In genomic region chr14:77094672-77095284, GRCh38 we compare ENCODE assay signal across 8 cellular contexts. TPM values are rescaled to one million over a fixed set of nuclear protein-coding genes. Genes with fewer than 3 reads are reported as not detected.
DNase-seq lines count a peak whose midpoint lies in the region; ATAC-seq, FAIRE-seq and TF ChIP-seq lines count a peak whose summit lies in the region.

No MANE protein-coding gene starts in this region.

- FAIRE-seq in A549 (lab: Jason Lieb, UNC): no peak

- H3K4me3 ChIP-seq in A549: no peak overlapping the region
- H3K4me3 ChIP-seq in left lung: no peak overlapping the region

- no peak for TF ChIP-seq POLR2A in A549 (IDR thresholded peaks at IDR 0.05; ENCODE audit: low read length)

- TF ChIP-seq CTCF in A549 (IDR thresholded peaks at IDR 0.05) (peak; percentile 93), GM20000 (IDR thresholded peaks at IDR 0.05; ENCODE audit: extremely low read depth, missing control alignments) (peak; percentile 79), left lung (IDR thresholded peaks at IDR 0.05) (peak; percentile 68 to 79)

- CTCF ChIA-PET in A549 (lab: Yijun Ruan, JAX): interaction anchor here (0.6 to 34.2 kb wide), 33 partner anchors 14 to 435 kb away, joined by 3 to 1600 read pairs (median 4); no protein-coding TSS in a partner anchor

- intact Hi-C loops in left lung (cut with DNase I): no loop called here

- 0 out of 6 replicates have a peak, but pooled peaks of 1 of the 2 experiments have one; percentile 10 for ATAC-seq in A549
- no peak for ATAC-seq in left lung
- ATAC-seq in HG02870 (IDR thresholded peaks at IDR 0.05; ENCODE audit: unreplicated experiment): no peak

- POLR2A ChIA-PET in A549 (lab: Yijun Ruan, JAX): no interaction called here

- TF ChIP-seq RAD21 in A549 (conservative IDR thresholded peaks at IDR 0.05 in 1 of 2, IDR thresholded peaks at IDR 0.05 in 1 of 2): peak; percentile 92 to 98

- no peaks in the 10 kb centered on the region for H3K27me3 ChIP-seq in left lung

- 20% methylated on average over 8 of the region's 8 CpGs for WGBS in A549 (ENCODE audit: missing lambda C conversion rate)

- H3K9me3 ChIP-seq in A549 (peaks cover 21% of the 10 kb centered on the region), left lung (peaks cover 0 to 15% of the 10 kb centered on the region in 2 donors)

- no peak for TF ChIP-seq EP300 in A549 (IDR thresholded peaks at IDR 0.05)

- H3K27ac ChIP-seq in A549 (no peak overlapping the region), left lung (no peak overlapping the region)

- peak; percentile 73 to 88 for DNase-seq in A549 (ENCODE audit: low read depth in 1 of 2, low spot score in 1 of 2)
- DNase-seq in GM20000 (ENCODE audit: low spot score): peak; percentile 62
- peak; percentile 68 for DNase-seq in NCI-H345 treated with DMSO at 0.1 percent for 48 hours (lab: John Stamatoyannopoulos, UW; ENCODE audit: unreplicated experiment)
- DNase-seq in activated CD4-positive, alpha-beta T cell treated with anti-CD3 and anti-CD28 coated beads for 24 hours (ENCODE audit: low read depth in 2 of 2): peak; percentile 67 to 70
- peak; percentile 71 for DNase-seq in cerebellum (ENCODE audit: low spot score)
- peak in 1 of 2 donors; percentile 74 for DNase-seq in left lung
- DNase-seq in stimulated activated CD4-positive, alpha-beta T cell treated with anti-CD3 and anti-CD28 coated beads, TNF-alpha, amount 100 ng/mL, for 24 hours (ENCODE audit: low read depth in 3 of 3): peak; percentile 55 to 74 (median 63)

- H3K4me1 ChIP-seq in A549 (peaks cover 20% of the 10 kb centered on the region), left lung (peaks cover 10 to 31% of the 10 kb centered on the region in 2 donors)

- no peaks in the 10 kb centered on the region for H3K36me3 ChIP-seq in left lung

- H3K4me2 ChIP-seq in A549: no peak overlapping the region

TF ChIP-seq in A549, 52 proteins besides CTCF, POLR2A, EP300 and RAD21:
- peak; percentile 95 for TF ChIP-seq SMC3 (IDR thresholded peaks at IDR 0.05)
- TF ChIP-seq EHMT2 (IDR thresholded peaks at IDR 0.05; ENCODE audit: low read depth): no peak
- no peak for TF ChIP-seq RARB (CRISPR knock-in tag; IDR thresholded peaks at IDR 0.05)
- no peak for TF ChIP-seq ZC3H11A (IDR thresholded peaks at IDR 0.05)
- TF ChIP-seq TP53 (CRISPR knock-in tag; IDR thresholded peaks at IDR 0.05): no peak
- no peak for TF ChIP-seq ZSCAN20 (CRISPR knock-in tag; IDR thresholded peaks at IDR 0.05)

RNA-seq across cellular contexts. Expression of gene CIPC, which starts 3.3 kb away (rescaled TPM):
- 13.9 and 15.2 TPM in 2 replicates for polyA plus RNA-seq in A549 (2011; rRNA removed)
- 5.2 and 7.2 TPM in 2 replicates for polyA plus RNA-seq in A549 (2012; cell fraction: cytosol; rRNA removed)
- 3.9 and 5.1 TPM in 2 replicates for polyA plus RNA-seq in A549 (2012; cell fraction: nucleus; rRNA removed)
- polyA plus RNA-seq in A549 (2017; fragmentation: RNase III; extraction: RNeasy Plus Mini Kit Qiagen cat#74134 plus additional on column Dnase treatment): 8.9 to 9.6 TPM (median 8.9 TPM) in 3 replicates
- 12.4 and 15.7 TPM in 2 replicates for polyA minus RNA-seq in A549 (2011; rRNA and poly(A)+ RNA removed)
- 40.9 TPM for total RNA-seq in cerebellum
- total RNA-seq in left lung: 10 to 100 TPM; 18.6 to 19.8 TPM

RNA-seq across cellular contexts. Expression of gene ZDHHC22, which starts 46.8 kb away (rescaled TPM):
- polyA plus RNA-seq in A549 (2011; rRNA removed) (0.04 and 0.11 TPM in 2 replicates), A549 (2017; fragmentation: RNase III; extraction: RNeasy Plus Mini Kit Qiagen cat#74134 plus additional on column Dnase treatment) (0.16 to 0.28 TPM (median 0.23 TPM) in 3 replicates)
- 0.08 and 0.10 TPM in 2 replicates for polyA plus RNA-seq in A549 (2012; cell fraction: cytosol; rRNA removed)
- polyA plus RNA-seq in A549 (2012; cell fraction: nucleus; rRNA removed): 0.10 and 0.12 TPM in 2 replicates
- polyA minus RNA-seq in A549 (2011; rRNA and poly(A)+ RNA removed): 0.08 TPM in 1 of 2 replicates, not detected in the other
- total RNA-seq in cerebellum (9.8 TPM), left lung (not detected)

Comparison
In these comparisons a context has a peak if more than half of its experiments do, and no peak if none do; other contexts are left out.
1. RNA of gene ZDHHC22, which starts 46.8 kb away (total RNA-seq): 9.8 TPM in cerebellum (single experiment); not detected in left lung; every median in the first group is over 10 times any median in the second.
2. Peak in every context shown above with its lines, with median percentiles within 50 percentile points of each other: CTCF ChIP-seq.